Comparison of ENCODE assay signal across 1 cellular context in the genomic region with DNA sequence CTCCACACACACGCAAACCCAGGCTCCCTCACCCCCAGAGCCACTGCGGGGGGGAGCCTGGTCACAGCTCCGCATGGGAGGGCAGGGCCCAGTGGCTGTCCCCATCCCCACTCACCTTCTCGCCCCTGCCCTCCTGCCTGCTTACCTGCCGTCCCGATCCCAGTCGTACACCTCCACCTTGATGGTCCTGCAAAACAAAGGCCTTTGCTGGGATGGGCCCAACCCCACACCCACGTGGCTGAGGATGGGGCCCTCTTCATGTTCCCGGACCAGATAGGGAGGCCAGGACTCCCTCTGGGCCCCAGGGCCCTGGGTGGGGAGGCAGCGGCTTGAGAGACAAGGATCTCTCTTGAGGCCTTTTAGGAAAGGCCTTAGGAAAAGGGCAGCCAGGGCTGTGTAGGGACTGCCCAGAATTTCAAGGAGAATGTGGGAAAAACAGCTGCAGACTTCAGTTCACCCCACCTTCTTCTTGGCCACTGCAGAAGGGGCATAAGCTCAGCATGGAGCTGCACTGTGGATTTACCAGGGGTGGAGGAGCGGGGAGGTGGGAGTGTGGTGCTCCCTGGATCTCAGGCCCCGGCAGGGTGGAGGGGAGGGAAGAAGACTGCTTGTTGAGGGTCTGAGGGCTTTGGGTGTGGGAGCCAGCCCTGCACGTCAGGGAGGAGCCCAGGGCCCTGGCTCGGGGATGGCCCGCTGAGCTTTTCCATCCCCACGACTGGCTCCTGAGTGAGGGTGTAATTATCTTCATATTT.
TF ChIP-seq lines count a peak whose summit lies in the region.

No MANE protein-coding gene starts in this region.

TF ChIP-seq in GM23338, 12 proteins besides CTCF, POLR2A, EP300 and RAD21 (continued from another document):
- TF ChIP-seq, protein P1, sequence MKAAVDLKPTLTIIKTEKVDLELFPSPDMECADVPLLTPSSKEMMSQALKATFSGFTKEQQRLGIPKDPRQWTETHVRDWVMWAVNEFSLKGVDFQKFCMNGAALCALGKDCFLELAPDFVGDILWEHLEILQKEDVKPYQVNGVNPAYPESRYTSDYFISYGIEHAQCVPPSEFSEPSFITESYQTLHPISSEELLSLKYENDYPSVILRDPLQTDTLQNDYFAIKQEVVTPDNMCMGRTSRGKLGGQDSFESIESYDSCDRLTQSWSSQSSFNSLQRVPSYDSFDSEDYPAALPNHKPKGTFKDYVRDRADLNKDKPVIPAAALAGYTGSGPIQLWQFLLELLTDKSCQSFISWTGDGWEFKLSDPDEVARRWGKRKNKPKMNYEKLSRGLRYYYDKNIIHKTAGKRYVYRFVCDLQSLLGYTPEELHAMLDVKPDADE (IDR thresholded peaks at IDR 0.05), result no peak
